20 cellular contexts compared by ENCODE assay signal in the genomic region with DNA sequence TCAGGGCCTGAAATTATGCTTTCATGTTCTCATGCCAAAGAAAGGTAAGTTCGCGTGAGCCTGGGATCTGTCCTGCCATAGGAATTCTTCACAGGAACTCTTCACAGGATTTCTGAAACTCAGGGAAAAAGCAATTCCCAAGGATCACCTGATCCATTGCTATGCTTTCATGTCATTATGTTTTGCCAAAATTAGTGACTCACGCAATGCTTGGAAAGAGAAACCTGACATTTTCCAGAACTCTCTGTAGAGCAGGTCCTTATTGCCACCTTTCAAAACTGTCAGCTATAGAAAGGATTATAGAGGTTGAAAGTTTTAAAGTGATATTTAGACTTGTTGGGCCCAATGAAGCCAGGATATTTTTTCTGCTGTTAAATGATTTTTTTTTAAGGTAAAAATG. TPM values are rescaled to one million over a fixed set of nuclear protein-coding genes. Genes with fewer than 3 reads are reported as not detected.
DNase-seq lines count a peak whose midpoint lies in the region; TF ChIP-seq lines count a peak whose summit lies in the region.
"Had no signal": no experiment of that assay in that cellular context is flagged by ENCODE, and none has a peak within 500 bp of the region (broad histone marks: within the 10 kb centered on the region; RNA-seq: fewer than 3 reads in every experiment).

No MANE protein-coding gene starts in this region.

- no peaks in the 10 kb centered on the region for H3K36me3 Mint-ChIP-seq in activated CD4-positive, alpha-beta T cell treated with anti-CD3 and anti-CD28 coated beads, Interleukin-2, amount 10 ng/mL, durations not matched to agents 7 days and 5 days (ENCODE audit: low read depth)
- H3K36me3 Mint-ChIP-seq: CD8-positive, alpha-beta memory T cell had no signal

- no peaks in the 10 kb centered on the region for H3K9me3 Mint-ChIP-seq in activated CD4-positive, alpha-beta T cell treated with anti-CD3 and anti-CD28 coated beads, Interleukin-2, amount 10 ng/mL, durations not matched to agents 7 days and 5 days

- H3K27ac ChIP-seq in left ventricle myocardium inferior (replicated peaks), result peak overlapping the region; percentile 57
- no peak overlapping the region for H3K27ac ChIP-seq in right atrium auricular region
- H3K27ac ChIP-seq in muscle layer of duodenum (ENCODE audit: low read length), result peak overlapping the region; percentile 56
- H3K27ac ChIP-seq in stomach smooth muscle (ENCODE audit: low read length), result peak overlapping the region; percentile 64
- H3K27ac ChIP-seq: C4-2B had no signal

- H3K9ac ChIP-seq in stomach smooth muscle (ENCODE audit: low read length in 2 of 2), result peak overlapping the region in 1 of 2 donors; percentile 35

- intact Hi-C loops in left ventricle myocardium inferior (cut with micrococcal nuclease), result no loop called here

- TF ChIP-seq CTCF in left ventricle myocardium inferior (IDR thresholded peaks at IDR 0.05; ENCODE audit: borderline replicate concordance) (no peak), right atrium auricular region (IDR thresholded peaks at IDR 0.05) (no peak), fibroblast of villous mesenchyme (IDR thresholded peaks at IDR 0.05; ENCODE audit: insufficient read depth, low read depth, low read length) (no peak)

- H3K36me3 ChIP-seq in left ventricle myocardium inferior (no peaks in the 10 kb centered on the region), right atrium auricular region (no peaks in the 10 kb centered on the region), muscle layer of duodenum (ENCODE audit: control insufficient read depth in 1 of 2, insufficient read depth in 2 of 2, low read length in 2 of 2) (no peaks in the 10 kb centered on the region), stomach smooth muscle (ENCODE audit: control insufficient read depth in 2 of 2, insufficient read depth in 2 of 2, low read length in 2 of 2) (no peaks in the 10 kb centered on the region)

- H3K4me1 ChIP-seq in left ventricle myocardium inferior (peaks cover 37% of the 10 kb centered on the region), right atrium auricular region (peaks cover 0 to 10% of the 10 kb centered on the region in 2 donors), muscle layer of duodenum (ENCODE audit: control insufficient read depth in 1 of 2, insufficient read depth in 2 of 2, low read length in 2 of 2) (no peaks in the 10 kb centered on the region), stomach smooth muscle (ENCODE audit: control insufficient read depth, insufficient read depth, low read length) (peaks cover 8% of the 10 kb centered on the region)

- H3K9me3 ChIP-seq in left ventricle myocardium inferior (replicated peaks) (peaks cover 3% of the 10 kb centered on the region), right atrium auricular region (no peaks in the 10 kb centered on the region), muscle layer of duodenum (ENCODE audit: control insufficient read depth in 1 of 2, low read length in 2 of 2) (no peaks in the 10 kb centered on the region), stomach smooth muscle (ENCODE audit: control insufficient read depth in 2 of 2, low read length in 2 of 2) (no peaks in the 10 kb centered on the region)

- no peaks in the 10 kb centered on the region for H3K4me1 Mint-ChIP-seq in activated CD4-positive, alpha-beta T cell treated with anti-CD3 and anti-CD28 coated beads, Interleukin-2, amount 10 ng/mL, durations not matched to agents 7 days and 5 days
- H3K4me1 Mint-ChIP-seq: CD8-positive, alpha-beta memory T cell had no signal

- POLR2A ChIA-PET in activated CD4-positive, alpha-beta T cell treated with anti-CD3 and anti-CD28 coated beads, Interleukin-2, amount 10 ng/mL, durations not matched to agents 7 days and 5 days (lab: Charles Lee), result no interaction called here

- H3K4me3 Mint-ChIP-seq in activated CD4-positive, alpha-beta T cell treated with anti-CD3 and anti-CD28 coated beads, Interleukin-2, amount 10 ng/mL, durations not matched to agents 7 days and 5 days, result no peak overlapping the region
- H3K4me3 Mint-ChIP-seq: CD8-positive, alpha-beta memory T cell had no signal

- H3K27me3 ChIP-seq in left ventricle myocardium inferior (ENCODE audit: low read depth) (no peaks in the 10 kb centered on the region), right atrium auricular region (no peaks in the 10 kb centered on the region), muscle layer of duodenum (ENCODE audit: low read depth, low read length) (no peaks in the 10 kb centered on the region), stomach smooth muscle (ENCODE audit: control insufficient read depth in 1 of 2, insufficient read depth in 2 of 2, low read length in 2 of 2) (no peaks in the 10 kb centered on the region)

- CTCF ChIA-PET in activated CD4-positive, alpha-beta T cell treated with anti-CD3 and anti-CD28 coated beads, Interleukin-2, amount 10 ng/mL, durations not matched to agents 7 days and 5 days (lab: Charles Lee), result no interaction called here

- DNase-seq in left ventricle myocardium inferior (no peak), right atrium auricular region (ENCODE audit: low spot score) (no peak), fibroblast of villous mesenchyme (ENCODE audit: low read depth) (peak; percentile 21), DMS153 (lab: John Stamatoyannopoulos, UW) (no peak)
- DNase-seq in activated CD4-positive, alpha-beta T cell treated with anti-CD3 and anti-CD28 coated beads, Interleukin-2, amount 10 ng/mL, durations not matched to agents 7 days and 5 days, result no peak
- no peak for DNase-seq in stimulated activated CD4-positive, alpha-beta T cell treated with anti-CD3 and anti-CD28 coated beads, Interleukin-15, amount 100 ng/mL, for 24 hours
- DNase-seq: Calu3; CD8-positive, alpha-beta memory T cell; KG1; NCI-H1092 treated with DMSO at 0.1 percent for 48 hours; NCI-H1436 treated with DMSO at 0.1 percent for 48 hours; NCI-H2029; NCI-H2171 treated with DMSO at 0.1 percent for 48 hours; NCI-H446 treated with DMSO at 0.1 percent for 48 hours; NCI-H526 treated with DMSO at 0.1 percent for 48 hours; SHP77 had no signal

- H3K4me3 ChIP-seq in left ventricle myocardium inferior (no peak overlapping the region), right atrium auricular region (no peak overlapping the region), fibroblast of villous mesenchyme (ENCODE audit: low read depth, low read length) (no peak overlapping the region), muscle layer of duodenum (ENCODE audit: low read depth in 1 of 2, low read length in 2 of 2) (no peak overlapping the region), stomach smooth muscle (ENCODE audit: low read length in 2 of 2) (no peak overlapping the region)

- peaks cover 22% of the 10 kb centered on the region for H3K27me3 Mint-ChIP-seq in activated CD4-positive, alpha-beta T cell treated with anti-CD3 and anti-CD28 coated beads, Interleukin-2, amount 10 ng/mL, durations not matched to agents 7 days and 5 days

- H3K27ac Mint-ChIP-seq in activated CD4-positive, alpha-beta T cell treated with anti-CD3 and anti-CD28 coated beads, Interleukin-2, amount 10 ng/mL, durations not matched to agents 7 days and 5 days, result no peak overlapping the region
- H3K27ac Mint-ChIP-seq: CD8-positive, alpha-beta memory T cell had no signal

RNA-seq across cellular contexts. Expression of a gene that starts 6.3 kb away (rescaled TPM):
- total RNA-seq in left ventricle myocardium inferior (51.3 TPM), right atrium auricular region (10 to 100 TPM; 25.4 to 37.1 TPM), fibroblast of villous mesenchyme (5.2 and 19.4 TPM in 2 replicates)
- total RNA-seq in activated CD4-positive, alpha-beta T cell treated with anti-CD3 and anti-CD28 coated beads, Interleukin-2, amount 10 ng/mL, durations not matched to agents 7 days and 5 days, result not detected
- total RNA-seq: Calu3; CD8-positive, alpha-beta memory T cell; Daoy had no signal

Comparison
In these comparisons a context has a peak if more than half of its experiments do, and no peak if none do; other contexts are left out.
1. H3K27ac ChIP-seq: peak in left ventricle myocardium inferior (single experiment), muscle layer of duodenum (single experiment) and stomach smooth muscle (single experiment); none in right atrium auricular region (0 of 2).